ENCODE assay signal across 1 cellular context in genomic region chr2:171403181-171403580, GRCh38.
TF ChIP-seq lines count a peak whose summit lies in the region.

No MANE protein-coding gene starts in this region.

TF ChIP-seq in GM23338, 12 proteins besides CTCF, POLR2A, EP300 and RAD21 (continued from another document):
- TF ChIP-seq ZNF462 (CRISPR knock-in tag; IDR thresholded peaks at IDR 0.05), result no peak
- TF ChIP-seq ETS1 (IDR thresholded peaks at IDR 0.05), result no peak
- no peak for TF ChIP-seq CREB1 (CRISPR knock-in tag; IDR thresholded peaks at IDR 0.05; ENCODE audit: low read depth)
